Comparison of ENCODE assay signal across 8 cellular contexts in the genomic region with DNA sequence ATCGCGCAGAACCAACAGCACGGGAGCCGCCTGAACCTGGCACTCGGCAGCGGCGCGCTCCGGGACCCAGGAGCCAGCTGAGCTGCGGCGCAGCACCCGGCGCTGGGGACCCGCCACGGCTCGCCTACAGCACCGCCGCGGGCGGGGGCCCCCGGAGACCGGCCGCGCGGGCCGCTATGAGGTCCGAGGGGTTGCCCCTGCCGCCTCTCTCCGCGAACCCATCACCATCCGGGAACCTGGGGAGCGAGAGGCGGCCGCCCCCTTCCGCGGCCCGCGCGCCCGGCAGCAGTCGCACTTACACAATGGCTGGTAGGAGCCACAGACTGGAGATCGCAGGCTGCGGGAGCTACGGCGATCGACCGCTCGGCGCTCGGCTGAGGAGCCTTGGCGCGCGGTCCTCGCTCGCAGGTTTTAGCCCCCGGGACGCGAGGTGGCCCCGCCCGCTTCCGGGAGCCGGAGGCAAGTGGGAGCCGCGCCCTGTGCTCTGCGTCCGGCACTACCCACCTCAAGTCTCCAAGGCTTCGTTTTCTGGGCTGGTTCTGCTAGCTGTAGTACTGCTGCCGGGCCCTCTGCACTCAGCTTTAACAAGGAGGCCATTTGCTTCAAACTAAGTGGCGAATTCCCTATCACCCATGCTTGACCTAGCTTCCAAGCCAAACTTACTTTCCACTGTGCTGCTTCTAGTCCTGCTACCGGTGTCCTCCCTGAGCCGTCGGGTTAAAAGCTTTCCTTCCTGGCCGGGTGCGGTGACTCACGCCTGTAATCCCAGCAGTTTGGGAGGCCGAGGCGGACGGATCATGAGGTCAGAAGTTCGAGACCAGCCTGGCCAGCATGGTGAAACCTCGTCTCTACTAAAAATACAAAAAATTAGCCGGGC. TPM values are rescaled to one million over a fixed set of nuclear protein-coding genes. Genes with fewer than 3 reads are reported as not detected.
DNase-seq lines count a peak whose midpoint lies in the region; ATAC-seq and FAIRE-seq lines count a peak whose summit lies in the region.

A gene (minus strand): TSS at position 386 of the 877 bp plus-strand sequence. CDS start 451 bp downstream, outside the sequence.

- peak within 1 kb of the TSS; percentile 89 for H3K9ac ChIP-seq in BLaER1

- H3K4me1 Mint-ChIP-seq in dendritic cell treated with granulocyte-macrophage colony-stimulating factor and Interleukin-4, amounts not matched to agents 40 ng/mL and 50 ng/mL, for 4 days (ENCODE audit: low read depth), result peaks cover 39% of the 10 kb centered on the region

- H3K9me3 ChIP-seq in BLaER1, result no peaks in the 10 kb centered on the region

- peak within 1 kb of the TSS; percentile 96 for H3K4me3 Mint-ChIP-seq in dendritic cell treated with granulocyte-macrophage colony-stimulating factor and Interleukin-4, amounts not matched to agents 40 ng/mL and 50 ng/mL, for 4 days

- H3K27ac ChIP-seq in BLaER1, result peak within 1 kb of the TSS; percentile 88

- H3K27ac Mint-ChIP-seq in dendritic cell treated with granulocyte-macrophage colony-stimulating factor and Interleukin-4, amounts not matched to agents 40 ng/mL and 50 ng/mL, for 4 days, result peak within 1 kb of the TSS; percentile 97

- no peaks in the 10 kb centered on the region for H4K20me1 ChIP-seq in BLaER1

- H3K9me3 Mint-ChIP-seq in dendritic cell treated with granulocyte-macrophage colony-stimulating factor and Interleukin-4, amounts not matched to agents 40 ng/mL and 50 ng/mL, for 4 days, result no peaks in the 10 kb centered on the region

- no peaks in the 10 kb centered on the region for H3K36me3 ChIP-seq in BLaER1

- DNase-seq in GM19239 (ENCODE audit: insufficient read length, low spot score) (peak; percentile 78), NCI-H526 (lab: John Stamatoyannopoulos, UW) (peak; percentile 68 to 94), left lobe of liver (ENCODE audit: low spot score) (peak; percentile 92)
- peak; percentile 73 to 81 for DNase-seq in activated CD4-positive, alpha-beta T cell treated with anti-CD3 and anti-CD28 coated beads, Interleukin-2, amount 50 U/mL, for 24 hours (ENCODE audit: low read depth in 1 of 2, low spot score in 1 of 2)
- peak; percentile 89 to 90 for DNase-seq in stimulated activated CD4-positive, alpha-beta T cell treated with anti-CD3 and anti-CD28 coated beads, Interleukin-2, amount 100 ng/mL, for 24 hours

- no peaks in the 10 kb centered on the region for H3K27me3 ChIP-seq in BLaER1

- peak within 1 kb of the TSS; percentile 82 for H3K4me3 ChIP-seq in BLaER1

- peak; percentile 95 for FAIRE-seq in GM19239 (lab: Jason Lieb, UNC)

- no peaks in the 10 kb centered on the region for H3K27me3 Mint-ChIP-seq in dendritic cell treated with granulocyte-macrophage colony-stimulating factor and Interleukin-4, amounts not matched to agents 40 ng/mL and 50 ng/mL, for 4 days

- peaks cover 14% of the 10 kb centered on the region for H3K4me1 ChIP-seq in BLaER1

- H3K4me2 ChIP-seq in BLaER1, result peak within 1 kb of the TSS; percentile 79

- ATAC-seq in HG03442 (IDR thresholded peaks at IDR 0.05; ENCODE audit: unreplicated experiment) (peak; percentile 82), left lobe of liver (peak; percentile 94)

- peaks cover 14% of the 10 kb centered on the region for H3K36me3 Mint-ChIP-seq in dendritic cell treated with granulocyte-macrophage colony-stimulating factor and Interleukin-4, amounts not matched to agents 40 ng/mL and 50 ng/mL, for 4 days (ENCODE audit: low read depth)

- intact Hi-C loops in dendritic cell treated with granulocyte-macrophage colony-stimulating factor and Interleukin-4, amounts not matched to agents 40 ng/mL and 50 ng/mL, for 4 days (cut with micrococcal nuclease), result no loop called here

RNA-seq across cellular contexts. Expression of the gene that starts here (rescaled TPM):
- total RNA-seq in left lobe of liver, result 3.7 TPM

Comparison
In these comparisons a context has a peak if more than half of its experiments do, and no peak if none do; other contexts are left out.
1. Peak in every context shown above with its lines: DNase-seq, ATAC-seq, H3K4me3 ChIP-seq and H3K27ac ChIP-seq.